In the genomic region with DNA sequence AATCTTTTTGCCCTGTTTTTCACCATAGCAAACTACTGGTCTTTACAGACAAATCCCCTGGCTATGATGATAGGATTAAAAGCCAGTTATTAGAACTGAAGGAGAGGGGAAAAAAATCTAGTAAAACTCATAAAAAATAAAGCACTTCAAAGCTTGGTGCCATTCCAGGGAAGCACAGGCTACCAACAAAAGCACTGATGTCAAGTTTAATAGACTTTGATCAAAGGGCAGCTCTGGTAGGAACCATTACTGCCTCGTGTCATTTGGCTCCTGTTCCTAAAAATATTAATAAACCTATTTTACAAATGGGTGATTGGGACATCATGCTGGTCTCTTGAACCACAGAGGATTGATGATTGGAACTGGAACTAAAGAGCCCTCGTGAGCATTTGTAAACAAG, we compare ENCODE assay signal across 26 cellular contexts.
"Had no signal": no experiment of that assay in that cellular context is flagged by ENCODE, and none has a peak within 500 bp of the region (broad histone marks: within the 10 kb centered on the region; RNA-seq: fewer than 3 reads in every experiment).

No MANE protein-coding gene starts in this region.

- H3K9me3 Mint-ChIP-seq: effector memory CD8-positive, alpha-beta T cell had no signal

- H3K79me2 ChIP-seq: hepatocyte had no signal

- H3K4me3 Mint-ChIP-seq: activated CD4-positive, alpha-beta T cell treated with anti-CD3 and anti-CD28 coated beads for 36 hours; activated naive CD4-positive, alpha-beta T cell treated with anti-CD3 and anti-CD28 coated beads for 36 hours; activated T-cell treated with anti-CD3 and anti-CD28 coated beads, Interleukin-2, amount 50 U/mL, for 72 hours; effector memory CD8-positive, alpha-beta T cell; immature natural killer cell; mesothelial cell of epicardium; naive thymus-derived CD8-positive, alpha-beta T cell; neural progenitor cell; stimulated activated naive CD8-positive, alpha-beta T cell treated with anti-CD3 and anti-CD28 coated beads, Interleukin-15, Interleukin-2, amounts not matched to agents 100 ng/mL and 50 ng/mL, for 24 hours had no signal

- H3K4me1 ChIP-seq: left ventricle myocardium inferior, neural progenitor cell, thyroid gland, upper lobe of right lung had no signal

- H3K27ac Mint-ChIP-seq: activated CD4-positive, alpha-beta T cell treated with anti-CD3 and anti-CD28 coated beads for 36 hours; activated naive CD4-positive, alpha-beta T cell treated with anti-CD3 and anti-CD28 coated beads for 36 hours; effector memory CD8-positive, alpha-beta T cell; immature natural killer cell; mesothelial cell of epicardium; stimulated activated naive CD8-positive, alpha-beta T cell treated with anti-CD3 and anti-CD28 coated beads, Interleukin-15, Interleukin-2, amounts not matched to agents 100 ng/mL and 50 ng/mL, for 24 hours had no signal

- H3K27me3 Mint-ChIP-seq: activated CD4-positive, alpha-beta T cell treated with anti-CD3 and anti-CD28 coated beads for 36 hours; effector memory CD8-positive, alpha-beta T cell; naive thymus-derived CD8-positive, alpha-beta T cell; stimulated activated naive CD8-positive, alpha-beta T cell treated with anti-CD3 and anti-CD28 coated beads, Interleukin-15, Interleukin-2, amounts not matched to agents 100 ng/mL and 50 ng/mL, for 24 hours had no signal

- H2AFZ ChIP-seq: hepatocyte, neural progenitor cell had no signal

- DNase-seq: activated CD4-positive, alpha-beta T cell treated with anti-CD3 and anti-CD28 coated beads for 36 hours; activated CD4-positive, alpha-beta T cell treated with anti-CD3 and anti-CD28 coated beads, Interleukin-2, amount 50 U/mL, for 48 hours; activated effector memory CD4-positive, alpha-beta T cell treated with Interleukin-2 at 50 U/mL for 16 hours; activated naive CD4-positive, alpha-beta T cell treated with anti-CD3 and anti-CD28 coated beads for 36 hours; activated T-cell treated with anti-CD3 and anti-CD28 coated beads, Interleukin-2, amount 50 U/mL, for 72 hours; aorta; brain microvascular endothelial cell; caudate nucleus; effector memory CD8-positive, alpha-beta T cell; glutamatergic neuron; immature natural killer cell; left ventricle myocardium inferior; mammary epithelial cell; naive thymus-derived CD8-positive, alpha-beta T cell; posterior cingulate gyrus; stimulated activated CD4-positive, alpha-beta T cell treated with anti-CD3 and anti-CD28 coated beads, Interleukin-12 subunit alpha, Interleukin-12 subunit beta, amount 100 ng/mL, for 4 hours; stimulated activated CD4-positive, alpha-beta T cell treated with anti-CD3 and anti-CD28 coated beads, Interleukin-4, amount 100 ng/mL, for 4 hours; substantia nigra; T-helper 9 cell; thyroid gland; upper lobe of right lung had no signal

- H3K9me3 ChIP-seq: thyroid gland, upper lobe of right lung had no signal

- ATAC-seq: activated CD4-positive, alpha-beta T cell treated with anti-CD3 and anti-CD28 coated beads for 36 hours; activated T-cell treated with anti-CD3 and anti-CD28 coated beads, Interleukin-2, amount 50 U/mL, for 72 hours; effector memory CD8-positive, alpha-beta T cell; esophagus mucosa; naive thymus-derived CD8-positive, alpha-beta T cell; upper lobe of right lung had no signal

- H3K4me3 ChIP-seq: hepatocyte, left ventricle myocardium inferior, neural progenitor cell, thyroid gland, upper lobe of right lung had no signal

- H3K36me3 ChIP-seq: brain microvascular endothelial cell, neural progenitor cell, thyroid gland, upper lobe of right lung had no signal

- H3K4me2 ChIP-seq: hepatocyte, neural progenitor cell had no signal

- H3K9ac ChIP-seq: neural progenitor cell had no signal

- H3K27me3 ChIP-seq: brain microvascular endothelial cell, hepatocyte, neural progenitor cell, thyroid gland, upper lobe of right lung had no signal

- H3K27ac ChIP-seq: brain microvascular endothelial cell, hepatocyte, left ventricle myocardium inferior, neural progenitor cell, thyroid gland, upper lobe of right lung had no signal
